ENCODE assay signal across 33 cellular contexts in genomic region chr4:48755287-48755686, GRCh38.
"Had no signal": no experiment of that assay in that cellular context is flagged by ENCODE, and none has a peak within 500 bp of the region (broad histone marks: within the 10 kb centered on the region; RNA-seq: fewer than 3 reads in every experiment).

No MANE protein-coding gene starts in this region.

- H3K4me3 Mint-ChIP-seq: activated B cell treated with CpG ODN at 0.5 μM for 24 hours; activated CD8-positive, alpha-beta T cell treated with anti-CD3 and anti-CD28 coated beads for 36 hours; activated naive CD4-positive, alpha-beta T cell treated with anti-CD3 and anti-CD28 coated beads, Interleukin-2, amount 10 ng/mL, durations not matched to agents 7 days and 5 days; activated naive CD8-positive, alpha-beta T cell treated with anti-CD3 and anti-CD28 coated beads, Interleukin-2, amount 50 U/mL, for 24 hours; activated T-helper 1 cell treated with anti-CD3 and anti-CD28 coated beads, Interleukin-12 subunit alpha, Interleukin-12 subunit beta, Interleukin-2, Interleukin-4 antibody, amounts not matched to agents 30 ng/mL and 10 ng/mL and 1 ng/mL, durations not matched to agents 14 hours and 24 hours and 36 hours; T-helper 17 cell; T-helper 2 cell treated with Interferon-gamma antibody and Interleukin-4, amounts not matched to agents 5 μg/mL and 100 μg/mL, for 36 hours had no signal

- H3K27ac ChIP-seq: adrenal gland, body of pancreas, esophagus muscularis mucosa, foreskin keratinocyte, gastrocnemius medialis, heart right ventricle, WERI-Rb-1 had no signal

- H3K27ac Mint-ChIP-seq: activated B cell treated with CpG ODN at 0.5 μM for 24 hours; activated CD8-positive, alpha-beta T cell treated with anti-CD3 and anti-CD28 coated beads for 36 hours; activated naive CD4-positive, alpha-beta T cell treated with anti-CD3 and anti-CD28 coated beads, Interleukin-2, amount 10 ng/mL, durations not matched to agents 7 days and 5 days; activated naive CD4-positive, alpha-beta T cell treated with anti-CD3 and anti-CD28 coated beads, Interleukin-2, amount 50 U/mL, for 72 hours; activated naive CD8-positive, alpha-beta T cell treated with anti-CD3 and anti-CD28 coated beads, Interleukin-2, amount 50 U/mL, for 24 hours; activated T-helper 1 cell treated with anti-CD3 and anti-CD28 coated beads, Interleukin-12 subunit alpha, Interleukin-12 subunit beta, Interleukin-2, Interleukin-4 antibody, amounts not matched to agents 30 ng/mL and 10 ng/mL and 1 ng/mL, durations not matched to agents 14 hours and 24 hours and 36 hours; activated T-helper 2 cell treated with anti-CD3 and anti-CD28 coated beads, Interferon-gamma antibody, Interleukin-2, Interleukin-4, amounts not matched to agents 10 μg/mL and 5 μg/mL and 100 μg/mL, durations not matched to agents 14 hours and 24 hours and 36 hours; T-helper 17 cell; T-helper 2 cell treated with Interferon-gamma antibody and Interleukin-4, amounts not matched to agents 5 μg/mL and 100 μg/mL, for 36 hours had no signal

- H3K9me3 ChIP-seq: adrenal gland, body of pancreas, esophagus muscularis mucosa, gastrocnemius medialis had no signal

- H3K27me3 ChIP-seq: adrenal gland, body of pancreas, esophagus muscularis mucosa, foreskin keratinocyte, gastrocnemius medialis, heart right ventricle had no signal

- H3K27me3 Mint-ChIP-seq: activated B cell treated with CpG ODN at 0.5 μM for 24 hours; activated CD8-positive, alpha-beta T cell treated with anti-CD3 and anti-CD28 coated beads for 36 hours; activated naive CD4-positive, alpha-beta T cell treated with anti-CD3 and anti-CD28 coated beads, Interleukin-2, amount 10 ng/mL, durations not matched to agents 7 days and 5 days; activated naive CD8-positive, alpha-beta T cell treated with anti-CD3 and anti-CD28 coated beads, Interleukin-2, amount 50 U/mL, for 24 hours; T-helper 17 cell had no signal

- ATAC-seq: activated CD4-positive, CD25-positive, alpha-beta regulatory T cell treated with anti-CD3 and anti-CD28 coated beads, Interleukin-2, amount 50 U/mL, for 24 hours; activated CD8-positive, alpha-beta T cell treated with anti-CD3 and anti-CD28 coated beads for 36 hours; activated naive CD4-positive, alpha-beta T cell treated with anti-CD3 and anti-CD28 coated beads, Interleukin-2, amount 50 U/mL, for 72 hours; activated naive CD8-positive, alpha-beta T cell treated with anti-CD3 and anti-CD28 coated beads, Interleukin-2, amount 50 U/mL, for 24 hours; body of pancreas; foreskin keratinocyte; gastrocnemius medialis; heart right ventricle; T-helper 17 cell had no signal

- H3K9me3 Mint-ChIP-seq: activated B cell treated with CpG ODN at 0.5 μM for 24 hours had no signal

- H3K4me3 ChIP-seq: adrenal gland, body of pancreas, esophagus muscularis mucosa, gastrocnemius medialis, heart right ventricle had no signal

- DNase-seq: activated B cell treated with CpG ODN at 0.5 μM for 24 hours; activated CD4-positive, alpha-beta T cell treated with anti-CD3 and anti-CD28 coated beads for 48 hours; activated CD4-positive, alpha-beta T cell treated with anti-CD3 and anti-CD28 coated beads, Interleukin-2, amount 50 U/mL, for 1 hour; activated CD4-positive, alpha-beta T cell treated with anti-CD3 and anti-CD28 coated beads, Interleukin-2, amount 50 U/mL, for 48 hours; activated CD8-positive, alpha-beta memory T cell treated with anti-CD3 and anti-CD28 coated beads for 24 hours; activated CD8-positive, alpha-beta T cell treated with anti-CD3 and anti-CD28 coated beads for 36 hours; activated effector memory CD4-positive, alpha-beta T cell treated with anti-CD3 and anti-CD28 coated beads, Interleukin-2, amount 50 U/mL, for 16 hours; activated naive CD4-positive, alpha-beta T cell; activated naive CD4-positive, alpha-beta T cell treated with anti-CD3 and anti-CD28 coated beads, Interleukin-2, amount 10 ng/mL, durations not matched to agents 7 days and 5 days; activated naive CD8-positive, alpha-beta T cell treated with anti-CD3 and anti-CD28 coated beads, Interleukin-2, amount 50 U/mL, for 24 hours; activated T-cell treated with anti-CD3 and anti-CD28 coated beads, Interleukin-2, amount 50 U/mL, for 1 hour; activated T-cell treated with anti-CD3 and anti-CD28 coated beads, Interleukin-2, amount 50 U/mL, for 48 hours; adrenal gland; amygdala; aorta; body of pancreas; caudate nucleus; cortex of kidney; dermis blood vessel endothelial cell; effector CD8-positive, alpha-beta T cell; foreskin keratinocyte; gastrocnemius medialis; heart right ventricle; T-helper 1 cell; T-helper 17 cell; T1000; WERI-Rb-1 had no signal
